In genomic region chr10:71243756-71244637, GRCh38 we compare ENCODE assay signal across 11 cellular contexts. TPM values are rescaled to one million over a fixed set of nuclear protein-coding genes. Genes with fewer than 3 reads are reported as not detected.
DNase-seq lines count a peak whose midpoint lies in the region; FAIRE-seq and TF ChIP-seq lines count a peak whose summit lies in the region.
"Had no signal": no experiment of that assay in that cellular context is flagged by ENCODE, and none has a peak within 500 bp of the region (broad histone marks: within the 10 kb centered on the region; RNA-seq: fewer than 3 reads in every experiment).

No MANE protein-coding gene starts in this region.

- H3K27me3 ChIP-seq in brain microvascular endothelial cell (replicated peaks): no peaks in the 10 kb centered on the region
- no peaks in the 10 kb centered on the region for H3K27me3 ChIP-seq in hepatocyte
- no peaks in the 10 kb centered on the region for H3K27me3 ChIP-seq in stomach
- H3K27me3 ChIP-seq: body of pancreas had no signal

- H3K27ac ChIP-seq in brain microvascular endothelial cell (no peak overlapping the region), hepatocyte (peak overlapping the region; percentile 83), stomach (peak overlapping the region; percentile 27 to 84 (median 67))

- no peak for TF ChIP-seq EP300 in stomach (IDR thresholded peaks at IDR 0.05)

- no peaks in the 10 kb centered on the region for H3K36me3 ChIP-seq in brain microvascular endothelial cell (replicated peaks)
- no peaks in the 10 kb centered on the region for H3K36me3 ChIP-seq in hepatocyte (replicated peaks; ENCODE audit: insufficient read depth, low read depth)
- no peaks in the 10 kb centered on the region for H3K36me3 ChIP-seq in stomach

- H3K4me3 ChIP-seq in brain microvascular endothelial cell (ENCODE audit: low read depth, low read length) (peak overlapping the region; percentile 35), hepatocyte (no peak overlapping the region), stomach (peak overlapping the region in 3 of 4 donors; percentile 11 to 25 (median 19))
- H3K4me3 ChIP-seq: body of pancreas had no signal

- no peak for TF ChIP-seq POLR2A in stomach (IDR thresholded peaks at IDR 0.05)

- WGBS in hepatocyte (ENCODE audit: low lambda C conversion rate, missing lambda C conversion rate): 63% methylated on average over 9 of the region's 9 CpGs
- 30 to 47% (median 43%) methylated on average over 6 to 9 of the region's 9 CpGs for WGBS in stomach, 5 donors

- peaks cover 70% of the 10 kb centered on the region for H3K4me1 ChIP-seq in hepatocyte (ENCODE audit: insufficient read depth)
- H3K4me1 ChIP-seq in stomach: peaks cover 46 to 89% (median 80%) of the 10 kb centered on the region in 4 donors

- peak; percentile 28 for FAIRE-seq in HTR-8/SVneo (lab: Jason Lieb, UNC)
- FAIRE-seq: islet of Langerhans had no signal

- TF ChIP-seq CTCF in brain microvascular endothelial cell (IDR thresholded peaks at IDR 0.05; ENCODE audit: low read depth, low read length, missing control alignments): no peak
- TF ChIP-seq CTCF in hepatocyte (IDR thresholded peaks at IDR 0.05; ENCODE audit: poor library complexity): no peak
- no peak for TF ChIP-seq CTCF in stomach (IDR thresholded peaks at IDR 0.05)

- intact Hi-C loops in stomach (cut with DNase I; ENCODE audit: low total_unique reads): no loop called here

- H3K4me2 ChIP-seq in hepatocyte: peak overlapping the region; percentile 66

- in situ Hi-C loops in brain microvascular endothelial cell (cut with HindIII; ENCODE audit: low pct_ligation_motif_present, low sequenced_read_pairs): no loop called here
- in situ Hi-C loops in ACHN (cut with HindIII; ENCODE audit: low pct_ligation_motif_present, low pct_unique_long_range_greater_than_20kb, low sequenced_read_pairs): no loop called here

- H4K20me1 ChIP-seq in hepatocyte (ENCODE audit: insufficient read depth, poor library complexity, severe bottlenecking): no peaks in the 10 kb centered on the region

- H2AFZ ChIP-seq in hepatocyte: no peak overlapping the region

- H3K79me2 ChIP-seq in hepatocyte: peaks cover 37% of the 10 kb centered on the region

- DNase-seq in HTR-8/SVneo (ENCODE audit: insufficient read length, low spot score): no peak
- no peak for DNase-seq in brain microvascular endothelial cell
- no peak for DNase-seq in hepatocyte (ENCODE audit: low spot score)
- DNase-seq in stomach: no peak
- DNase-seq in ACHN: no peak
- no peak for DNase-seq in GDM1 (lab: John Stamatoyannopoulos, UW)
- no peak for DNase-seq in NCI-H2081 (lab: John Stamatoyannopoulos, UW)
- DNase-seq in NCI-H345 treated with DMSO at 0.1 percent for 48 hours (lab: John Stamatoyannopoulos, UW; ENCODE audit: unreplicated experiment): no peak
- DNase-seq: activated CD4-positive, alpha-beta T cell treated with anti-CD3 and anti-CD28 coated beads for 4 hours had no signal

- H3K9me3 ChIP-seq in hepatocyte (ENCODE audit: low read depth) (no peaks in the 10 kb centered on the region), stomach (no peaks in the 10 kb centered on the region)
- H3K9me3 ChIP-seq: body of pancreas had no signal

- H3K9me2 ChIP-seq in hepatocyte (replicated peaks; ENCODE audit: insufficient read depth): no peaks in the 10 kb centered on the region

RNA-seq across cellular contexts. Expression of gene UNC5B, which starts 31.6 kb away (rescaled TPM):
- total RNA-seq in hepatocyte (12.4 and 15.5 TPM in 2 replicates), stomach (10 to 100 TPM in 2 of 5 donors, 1 to 10 TPM in 3; 5.5 to 42.9 (median 9.4) TPM)
- polyA plus RNA-seq in hepatocyte (10.9 and 12.7 TPM in 2 replicates), stomach (1 to 10 TPM; 1.4 to 3.9 (median 2.0) TPM)
